9 cellular contexts compared by ENCODE assay signal in the genomic region with DNA sequence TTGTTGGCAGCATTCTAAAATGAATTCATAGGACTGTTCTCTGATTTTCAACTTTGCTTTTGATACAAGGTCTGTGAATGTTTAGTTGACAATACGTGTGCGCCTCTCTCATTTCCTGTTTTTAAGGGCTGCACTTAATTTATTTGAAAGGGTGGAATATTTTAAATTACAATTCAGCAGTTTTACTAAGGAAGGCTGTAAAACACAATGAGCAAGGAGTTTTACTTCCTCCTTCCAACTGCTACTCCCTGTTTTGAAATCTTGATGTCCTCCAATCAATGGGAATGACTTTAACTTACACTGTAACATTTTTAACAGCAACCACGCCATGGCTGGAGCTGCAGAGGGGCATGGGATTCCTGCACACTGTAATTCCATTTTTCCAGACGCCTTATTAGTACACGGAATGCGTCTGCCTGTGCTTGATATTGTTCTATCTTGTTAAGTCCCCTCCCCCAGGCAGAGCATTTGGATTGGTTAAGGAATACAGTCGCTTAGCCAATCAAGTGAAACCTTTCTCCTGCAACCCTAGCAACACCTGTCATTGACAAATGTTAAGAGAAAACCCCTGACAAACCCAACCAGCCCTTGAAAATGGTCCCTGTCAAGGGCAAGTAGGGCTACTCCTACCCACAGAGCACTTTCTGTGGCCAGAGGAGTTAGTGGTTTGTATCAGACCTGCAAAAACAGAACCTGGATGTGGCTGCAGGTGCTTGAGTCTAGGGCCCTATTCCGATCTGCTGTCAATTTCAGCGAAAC. TPM values are rescaled to one million over a fixed set of nuclear protein-coding genes. Genes with fewer than 3 reads are reported as not detected.
DNase-seq lines count a peak whose midpoint lies in the region; ATAC-seq and TF ChIP-seq lines count a peak whose summit lies in the region.
"Had no signal": no experiment of that assay in that cellular context is flagged by ENCODE, and none has a peak within 500 bp of the region (broad histone marks: within the 10 kb centered on the region; RNA-seq: fewer than 3 reads in every experiment).

No MANE protein-coding gene starts in this region.

- H3K9me2 ChIP-seq in GM23248 (ENCODE audit: insufficient read depth) (no peaks in the 10 kb centered on the region), MM.1S (replicated peaks; ENCODE audit: insufficient read depth, low read length) (no peaks in the 10 kb centered on the region)

- 59 to 63% methylated on average over 9 of the region's 9 CpGs for WGBS in GM23248 (ENCODE audit: low coverage in 1 of 2, low lambda C conversion rate in 2 of 2, missing lambda C conversion rate in 2 of 2), 2 experiments
- 87 to 100% methylated on average over 2 to 9 of the region's 9 CpGs for WGBS in endodermal cell (ENCODE audit: insufficient coverage in 1 of 2, insufficient read length in 1 of 2), 2 experiments

- no peaks in the 10 kb centered on the region for H3K9me3 ChIP-seq in GM23248 (ENCODE audit: low read depth)
- H3K9me3 ChIP-seq in MM.1S (replicated peaks; ENCODE audit: insufficient read depth, low read length): no peaks in the 10 kb centered on the region
- no peaks in the 10 kb centered on the region for H3K9me3 ChIP-seq in endodermal cell (ENCODE audit: control insufficient read depth, low read length)
- H3K9me3 ChIP-seq in parathyroid adenoma (ENCODE audit: control insufficient read depth, low read length): no peaks in the 10 kb centered on the region
- no peaks in the 10 kb centered on the region for H3K9me3 ChIP-seq in WERI-Rb-1 (ENCODE audit: severe bottlenecking)

- H3K4me1 ChIP-seq in GM23248 (ENCODE audit: insufficient read depth) (peaks cover 12% of the 10 kb centered on the region), MM.1S (ENCODE audit: low read length) (peaks cover 23% of the 10 kb centered on the region), endodermal cell (ENCODE audit: control insufficient read depth, insufficient read depth, low read length) (peaks cover 3% of the 10 kb centered on the region), parathyroid adenoma (peaks cover 9% of the 10 kb centered on the region)

- no peak for TF ChIP-seq CTCF in MM.1S (IDR thresholded peaks at IDR 0.05; ENCODE audit: low read length)
- no peak for TF ChIP-seq CTCF in endodermal cell (conservative IDR thresholded peaks at IDR 0.05)
- no peak for TF ChIP-seq CTCF in parathyroid adenoma (IDR thresholded peaks at IDR 0.05)
- no peak for TF ChIP-seq CTCF in WERI-Rb-1 (IDR thresholded peaks at IDR 0.05; ENCODE audit: low read depth, low read length)

- H3K4me2 ChIP-seq in GM23248 (ENCODE audit: unreplicated experiment) (no peak overlapping the region), MM.1S (ENCODE audit: low read depth, low read length) (peak overlapping the region; percentile 81), parathyroid adenoma (ENCODE audit: low read length) (peak overlapping the region; percentile 24)

- H3K27ac ChIP-seq in GM23248 (no peak overlapping the region), MM.1S (ENCODE audit: low read length) (peak overlapping the region; percentile 94), endodermal cell (ENCODE audit: low read depth, low read length) (peak overlapping the region; percentile 26), parathyroid adenoma (no peak overlapping the region), WERI-Rb-1 (no peak overlapping the region)

- peaks cover 18% of the 10 kb centered on the region for H3K4me1 Mint-ChIP-seq in endodermal cell

- H3K4me3 Mint-ChIP-seq in endodermal cell: no peak overlapping the region

- no peaks in the 10 kb centered on the region for H3K27me3 ChIP-seq in GM23248 (replicated peaks; ENCODE audit: insufficient read depth)
- no peaks in the 10 kb centered on the region for H3K27me3 ChIP-seq in MM.1S (replicated peaks; ENCODE audit: insufficient read depth, low read length)
- peaks cover 10% of the 10 kb centered on the region for H3K27me3 ChIP-seq in endodermal cell (ENCODE audit: control insufficient read depth, insufficient read depth, low read length, poor library complexity, severe bottlenecking)
- H3K27me3 ChIP-seq in parathyroid adenoma (ENCODE audit: control insufficient read depth, insufficient read depth, low read length): no peaks in the 10 kb centered on the region
- no peaks in the 10 kb centered on the region for H3K27me3 ChIP-seq in WERI-Rb-1 (ENCODE audit: insufficient read depth, low read depth, severe bottlenecking)

- H3K36me3 Mint-ChIP-seq in endodermal cell (ENCODE audit: low read depth): no peaks in the 10 kb centered on the region

- H3K79me2 ChIP-seq in GM23248 (ENCODE audit: insufficient read depth): no peaks in the 10 kb centered on the region
- no peaks in the 10 kb centered on the region for H3K79me2 ChIP-seq in MM.1S (ENCODE audit: low read length)
- H3K79me2 ChIP-seq in parathyroid adenoma: no peaks in the 10 kb centered on the region

- H3K4me3 ChIP-seq in GM23248: no peak overlapping the region
- H3K4me3 ChIP-seq in MM.1S (ENCODE audit: low read length): peak overlapping the region; percentile 61
- no peak overlapping the region for H3K4me3 ChIP-seq in endodermal cell (ENCODE audit: low read length)
- H3K4me3 ChIP-seq in parathyroid adenoma (ENCODE audit: low read depth, low read length): no peak overlapping the region
- H3K4me3 ChIP-seq in WERI-Rb-1 (ENCODE audit: low read depth, low read length): no peak overlapping the region

- H3K9ac ChIP-seq in GM23248 (no peak overlapping the region), MM.1S (ENCODE audit: low read length) (peak overlapping the region; percentile 59), endodermal cell (ENCODE audit: extremely low read depth, low read length, poor library complexity, severe bottlenecking) (no peak overlapping the region), parathyroid adenoma (no peak overlapping the region)

- in situ Hi-C loops in GM23248 (cut with MboI): loop anchor here (10.0 kb wide), 1 partner anchor 155 kb away; the partner anchor contains the start of gene SMIM15

- H3K27ac Mint-ChIP-seq in endodermal cell: peak overlapping the region; percentile 72

- no peaks in the 10 kb centered on the region for H3K9me3 Mint-ChIP-seq in endodermal cell

- peaks cover 42% of the 10 kb centered on the region for H3K27me3 Mint-ChIP-seq in endodermal cell (ENCODE audit: insufficient read depth)

- peak; percentile 90 for ATAC-seq in GM18519 (IDR thresholded peaks at IDR 0.05; ENCODE audit: low FRiP score, unreplicated experiment)
- ATAC-seq: Panc1 had no signal

- H3K36me3 ChIP-seq in GM23248 (ENCODE audit: low read depth) (no peaks in the 10 kb centered on the region), MM.1S (replicated peaks; ENCODE audit: insufficient read depth, low read length) (no peaks in the 10 kb centered on the region), endodermal cell (ENCODE audit: control insufficient read depth, insufficient read depth, low read length) (no peaks in the 10 kb centered on the region), parathyroid adenoma (ENCODE audit: control insufficient read depth, insufficient read depth, low read length) (no peaks in the 10 kb centered on the region), WERI-Rb-1 (no peaks in the 10 kb centered on the region)

- H3F3A ChIP-seq in GM23248 (ENCODE audit: insufficient read depth): peaks cover 11% of the 10 kb centered on the region
- H3F3A ChIP-seq in MM.1S (ENCODE audit: insufficient read depth, low read length): peaks cover 25% of the 10 kb centered on the region

- DNase-seq in GM23248: no peak
- DNase-seq in MM.1S: peak; percentile 98
- DNase-seq in endodermal cell: peak; percentile 75
- DNase-seq in WERI-Rb-1: no peak
- DNase-seq in DMS79 treated with DMSO at 0.1 percent for 48 hours (lab: John Stamatoyannopoulos, UW): no peak
- no peak for DNase-seq in NCI-H774 (lab: John Stamatoyannopoulos, UW)

- H2AFZ ChIP-seq in GM23248 (peak overlapping the region; percentile 57), MM.1S (ENCODE audit: low read length) (peak overlapping the region; percentile 68), parathyroid adenoma (peak overlapping the region; percentile 25)

- H4K20me1 ChIP-seq in GM23248 (ENCODE audit: insufficient read depth) (no peaks in the 10 kb centered on the region), MM.1S (ENCODE audit: insufficient read depth, low read length) (no peaks in the 10 kb centered on the region)

RNA-seq across cellular contexts. Expression of gene ZSWIM6, which starts 12.5 kb away (rescaled TPM):
- 3.9 and 4.8 TPM in 2 replicates for total RNA-seq in GM23248 (2014; rRNA removed; shearing (Covaris generic))
- polyA plus RNA-seq in GM23248 (2016; fragmentation: Nextera tagmentation; extraction: Ambion mirVana): 0.96 and 1.5 TPM in 2 replicates
- total RNA-seq in endodermal cell: 10 to 100 TPM; 18.1 to 18.8 TPM
- polyA plus RNA-seq in endodermal cell (2013, experiment 1 of 2): 30.8 TPM
- 31.4 TPM for polyA plus RNA-seq in endodermal cell (2013, experiment 2 of 2)

Comparison
In these comparisons a context has a peak if more than half of its experiments do, and no peak if none do; other contexts are left out.
1. DNase-seq: peak in MM.1S (single experiment) and endodermal cell (single experiment); none in GM23248 (single experiment), WERI-Rb-1 (single experiment), DMS79 treated with DMSO at 0.1 percent for 48 hours (single experiment) and NCI-H774 (single experiment).
2. H3K27ac ChIP-seq: peak in MM.1S (single experiment) and endodermal cell (single experiment); none in GM23248 (single experiment), parathyroid adenoma (single experiment) and WERI-Rb-1 (single experiment).
3. Peak in every context shown above with its lines, with median percentiles within 50 percentile points of each other: H2AFZ ChIP-seq.